Comparison of ENCODE assay signal across 27 cellular contexts in genomic region chr15:79592126-79592525, GRCh38.
"Had no signal": no experiment of that assay in that cellular context is flagged by ENCODE, and none has a peak within 500 bp of the region (broad histone marks: within the 10 kb centered on the region; RNA-seq: fewer than 3 reads in every experiment).

No MANE protein-coding gene starts in this region.

- H3K4me3 ChIP-seq: stomach, suprapubic skin, testis, thoracic aorta, thyroid gland, tibial artery, tibial nerve, transverse colon, upper lobe of left lung, upper lobe of right lung, uterus, vagina had no signal

- H3K4me3 Mint-ChIP-seq: stimulated activated effector memory CD8-positive, alpha-beta T cell treated with anti-CD3 and anti-CD28 coated beads, Interleukin-12 subunit alpha, Interleukin-12 subunit beta, amount 100 ng/mL, for 72 hours; stimulated activated memory B cell treated with anti-CD40 and anti-IgM and Interleukin-4, amounts not matched to agents 10 μg/mL and 1 μg/mL and 100 μg/mL, for 72 hours; stimulated activated naive B cell treated with anti-CD40 and anti-IgM and Interleukin-4, amounts not matched to agents 10 μg/mL and 1 μg/mL and 100 μg/mL, for 72 hours; stimulated activated naive CD8-positive, alpha-beta T cell treated with anti-CD3 and anti-CD28 coated beads, Interleukin-15, amount 100 ng/mL, for 72 hours; stimulated activated naive CD8-positive, alpha-beta T cell treated with anti-CD3 and anti-CD28 coated beads, Interleukin-15, Interleukin-2, amounts not matched to agents 100 ng/mL and 50 ng/mL, for 24 hours; type B pancreatic cell had no signal

- H3K36me3 ChIP-seq: stomach, suprapubic skin, thoracic aorta, thyroid gland, tibial artery, tibial nerve, transverse colon, upper lobe of left lung, upper lobe of right lung, uterus, vagina had no signal

- H3K4me1 ChIP-seq: stomach, suprapubic skin, testis, thyroid gland, tibial artery, tibial nerve, transverse colon, upper lobe of left lung, upper lobe of right lung, uterus, vagina had no signal

- H3K4me1 Mint-ChIP-seq: stimulated activated effector memory CD8-positive, alpha-beta T cell treated with anti-CD3 and anti-CD28 coated beads, Interleukin-12 subunit alpha, Interleukin-12 subunit beta, amount 100 ng/mL, for 72 hours; stimulated activated memory B cell treated with anti-CD40 and anti-IgM and Interleukin-4, amounts not matched to agents 10 μg/mL and 1 μg/mL and 100 μg/mL, for 72 hours; stimulated activated naive B cell treated with anti-CD40 and anti-IgM and Interleukin-4, amounts not matched to agents 10 μg/mL and 1 μg/mL and 100 μg/mL, for 72 hours had no signal

- ATAC-seq: stimulated activated effector memory CD8-positive, alpha-beta T cell treated with anti-CD3 and anti-CD28 coated beads, Interleukin-12 subunit alpha, Interleukin-12 subunit beta, amount 100 ng/mL, for 72 hours; stimulated activated memory B cell treated with anti-CD40 and anti-IgM and Interleukin-4, amounts not matched to agents 10 μg/mL and 1 μg/mL and 100 μg/mL, for 72 hours; stimulated activated naive B cell treated with anti-CD40 and anti-IgM and Interleukin-4, amounts not matched to agents 10 μg/mL and 1 μg/mL and 100 μg/mL, for 72 hours; stimulated activated naive CD8-positive, alpha-beta T cell treated with anti-CD3 and anti-CD28 coated beads, Interleukin-15, amount 100 ng/mL, for 72 hours; stimulated activated naive CD8-positive, alpha-beta T cell treated with anti-CD3 and anti-CD28 coated beads, Interleukin-15, Interleukin-2, amounts not matched to agents 100 U/mL and 50 U/mL, for 24 hours; upper lobe of right lung had no signal

- H3K36me3 Mint-ChIP-seq: stimulated activated effector memory CD8-positive, alpha-beta T cell treated with anti-CD3 and anti-CD28 coated beads, Interleukin-12 subunit alpha, Interleukin-12 subunit beta, amount 100 ng/mL, for 72 hours; stimulated activated memory B cell treated with anti-CD40 and anti-IgM and Interleukin-4, amounts not matched to agents 10 μg/mL and 1 μg/mL and 100 μg/mL, for 72 hours; stimulated activated naive B cell treated with anti-CD40 and anti-IgM and Interleukin-4, amounts not matched to agents 10 μg/mL and 1 μg/mL and 100 μg/mL, for 72 hours; type B pancreatic cell had no signal

- H3K9me3 Mint-ChIP-seq: stimulated activated effector memory CD8-positive, alpha-beta T cell treated with anti-CD3 and anti-CD28 coated beads, Interleukin-12 subunit alpha, Interleukin-12 subunit beta, amount 100 ng/mL, for 72 hours; stimulated activated memory B cell treated with anti-CD40 and anti-IgM and Interleukin-4, amounts not matched to agents 10 μg/mL and 1 μg/mL and 100 μg/mL, for 72 hours; stimulated activated naive CD8-positive, alpha-beta T cell treated with anti-CD3 and anti-CD28 coated beads, Interleukin-15, amount 100 ng/mL, for 72 hours; stimulated activated naive CD8-positive, alpha-beta T cell treated with anti-CD3 and anti-CD28 coated beads, Interleukin-15, Interleukin-2, amounts not matched to agents 100 ng/mL and 50 ng/mL, for 24 hours; type B pancreatic cell had no signal

- H3K27ac Mint-ChIP-seq: stimulated activated effector memory CD8-positive, alpha-beta T cell treated with anti-CD3 and anti-CD28 coated beads, Interleukin-12 subunit alpha, Interleukin-12 subunit beta, amount 100 ng/mL, for 72 hours; stimulated activated memory B cell treated with anti-CD40 and anti-IgM and Interleukin-4, amounts not matched to agents 10 μg/mL and 1 μg/mL and 100 μg/mL, for 72 hours; stimulated activated naive B cell treated with anti-CD40 and anti-IgM and Interleukin-4, amounts not matched to agents 10 μg/mL and 1 μg/mL and 100 μg/mL, for 72 hours; stimulated activated naive CD8-positive, alpha-beta T cell treated with anti-CD3 and anti-CD28 coated beads, Interleukin-15, Interleukin-2, amounts not matched to agents 100 ng/mL and 50 ng/mL, for 24 hours; type B pancreatic cell had no signal

- DNase-seq: stimulated activated CD4-positive, alpha-beta T cell treated with anti-CD3 and anti-CD28 coated beads, Interleukin-2, amount 100 ng/mL, for 48 hours; stimulated activated CD4-positive, alpha-beta T cell treated with anti-CD3 and anti-CD28 coated beads, Interleukin-4, amount 100 ng/mL, for 1 hour; stimulated activated CD4-positive, alpha-beta T cell treated with anti-CD3 and anti-CD28 coated beads, Interleukin-4, amount 100 ng/mL, for 24 hours; stimulated activated CD4-positive, alpha-beta T cell treated with anti-CD3 and anti-CD28 coated beads, Interleukin-4, amount 100 ng/mL, for 4 hours; stimulated activated CD8-positive, alpha-beta memory T cell treated with anti-CD3 and anti-CD28 coated beads, Interleukin-4, amount 100 ng/mL, for 48 hours; stimulated activated naive B cell treated with anti-CD40 and anti-IgM and Interleukin-4, amounts not matched to agents 10 μg/mL and 1 μg/mL and 100 μg/mL, for 72 hours; stimulated activated naive CD4-positive, alpha-beta T cell; stimulated activated naive CD4-positive, alpha-beta T cell treated with Interleukin-2 at 50 U/mL for 16 hours; stimulated activated naive CD8-positive, alpha-beta T cell treated with anti-CD3 and anti-CD28 coated beads, Interleukin-15, amount 100 ng/mL, for 72 hours; stimulated activated naive CD8-positive, alpha-beta T cell treated with anti-CD3 and anti-CD28 coated beads, Interleukin-15, Interleukin-2, amounts not matched to agents 100 U/mL and 50 U/mL, for 24 hours; stomach; testis; tibial artery; transverse colon; trophoblast cell; upper lobe of left lung; upper lobe of right lung; uterus had no signal

- H3K27me3 ChIP-seq: testis, thyroid gland, tibial nerve, upper lobe of left lung, upper lobe of right lung, uterus, vagina had no signal

- H3K9me3 ChIP-seq: stomach, suprapubic skin, testis, thoracic aorta, thyroid gland, tibial artery, tibial nerve, transverse colon, upper lobe of left lung, upper lobe of right lung, uterus, vagina had no signal

- H3K27ac ChIP-seq: stomach, suprapubic skin, testis, thoracic aorta, thyroid gland, tibial artery, tibial nerve, transverse colon, upper lobe of left lung, upper lobe of right lung, uterus, vagina had no signal
